ENCODE assay signal across 17 cellular contexts in genomic region chr10:101458869-101459268, GRCh38.
A peak's percentile ranks its signal among the peaks of the same experiment; 100 is the strongest.
DNase-seq lines count a peak whose midpoint lies in the region; ATAC-seq and TF ChIP-seq lines count a peak whose summit lies in the region.
"Had no signal": no experiment of that assay in that cellular context is flagged by ENCODE, and none has a peak within 500 bp of the region (broad histone marks: within the 10 kb centered on the region; RNA-seq: fewer than 3 reads in every experiment).

No MANE protein-coding gene starts in this region.

- ATAC-seq in gastrocnemius medialis, result peak; percentile 56 to 77
- ATAC-seq: A549; CD8-positive, alpha-beta T cell had no signal

- DNase-seq in NCI-H82 (lab: John Stamatoyannopoulos, UW), result peak; percentile 42
- DNase-seq in NCI-H82 treated with DMSO at 0.1 percent for 48 hours (lab: John Stamatoyannopoulos, UW; ENCODE audit: unreplicated experiment), result no peak
- DNase-seq in myocyte (ENCODE audit: low read depth), result peak; percentile 53
- DNase-seq in gastrocnemius medialis, result no peak
- no peak for DNase-seq in activated naive CD4-positive, alpha-beta T cell treated with Interleukin-2 at 50 U/mL for 16 hours
- no peak for DNase-seq in stimulated activated naive CD4-positive, alpha-beta T cell treated with Interleukin-2 at 50 U/mL for 16 hours (lab: John Stamatoyannopoulos, UW)
- DNase-seq: AML-193; Caco-2; Calu3; CD4-positive, alpha-beta T cell; CD8-positive, alpha-beta T cell; DMS79 treated with DMSO at 0.1 percent for 48 hours; GF-D8 had no signal

- no peak overlapping the region for H3K4me3 ChIP-seq in gastrocnemius medialis
- H3K4me3 ChIP-seq: A549; BLaER1 treated with 17β-estradiol and CSF1 and Interleukin-3, amounts not matched to agents 10 nM and 100 nM had no signal

- no peaks in the 10 kb centered on the region for H3K9me3 ChIP-seq in gastrocnemius medialis
- H3K9me3 ChIP-seq: A549; BLaER1 treated with 17β-estradiol and CSF1 and Interleukin-3, amounts not matched to agents 10 nM and 100 nM; Caco-2 had no signal

- no peak for TF ChIP-seq CTCF in gastrocnemius medialis (IDR thresholded peaks at IDR 0.05 in 4 of 5, conservative IDR thresholded peaks at IDR 0.05 in 1 of 5)

- H3K27me3 ChIP-seq in gastrocnemius medialis, result no peaks in the 10 kb centered on the region
- H3K27me3 ChIP-seq: BLaER1 treated with 17β-estradiol and CSF1 and Interleukin-3, amounts not matched to agents 10 nM and 100 nM had no signal

- in situ Hi-C loops in gastrocnemius medialis (cut with MboI; ENCODE audit: low sequenced_read_pairs in 4 of 4), result no loop called here

- no peak for TF ChIP-seq POLR2A in gastrocnemius medialis (IDR thresholded peaks at IDR 0.05)

- intact Hi-C loops in gastrocnemius medialis (cut with DNase I; ENCODE audit: low total_unique reads), result loop anchor here (5.0 kb wide), 1 partner anchor 107 kb away; the partner anchor contains the start of gene BTRC

- no peak overlapping the region for H3K27ac ChIP-seq in gastrocnemius medialis
- H3K27ac ChIP-seq: 22Rv1; A549; BLaER1 treated with 17β-estradiol and CSF1 and Interleukin-3, amounts not matched to agents 10 nM and 100 nM; C4-2B had no signal

- peaks cover 0 to 11% of the 10 kb centered on the region in 2 donors for H3K4me1 ChIP-seq in gastrocnemius medialis
- H3K4me1 ChIP-seq: A549, Caco-2 had no signal

- H3K36me3 ChIP-seq in gastrocnemius medialis, result no peaks in the 10 kb centered on the region

Comparison
In these comparisons a context has a peak if more than half of its experiments do, and no peak if none do; other contexts are left out.
1. DNase-seq: peak in NCI-H82 (single experiment) and myocyte (single experiment); none in NCI-H82 treated with DMSO at 0.1 percent for 48 hours (single experiment), gastrocnemius medialis (0 of 2), activated naive CD4-positive, alpha-beta T cell treated with Interleukin-2 at 50 U/mL for 16 hours (single experiment) and stimulated activated naive CD4-positive, alpha-beta T cell treated with Interleukin-2 at 50 U/mL for 16 hours (single experiment).